ENCODE assay signal across 1 cellular context in genomic region chr15:79900818-79901378, GRCh38.
TF ChIP-seq lines count a peak whose summit lies in the region.

No MANE protein-coding gene starts in this region.

TF ChIP-seq in HepG2, 621 proteins besides CTCF, POLR2A, EP300 and RAD21:
- peak; percentile 48; the same call in 1 of the 2 replicates for TF ChIP-seq STAG1 (CRISPR knock-in tag; IDR thresholded peaks at IDR 0.05)
